8 cellular contexts compared by ENCODE assay signal in the genomic region with DNA sequence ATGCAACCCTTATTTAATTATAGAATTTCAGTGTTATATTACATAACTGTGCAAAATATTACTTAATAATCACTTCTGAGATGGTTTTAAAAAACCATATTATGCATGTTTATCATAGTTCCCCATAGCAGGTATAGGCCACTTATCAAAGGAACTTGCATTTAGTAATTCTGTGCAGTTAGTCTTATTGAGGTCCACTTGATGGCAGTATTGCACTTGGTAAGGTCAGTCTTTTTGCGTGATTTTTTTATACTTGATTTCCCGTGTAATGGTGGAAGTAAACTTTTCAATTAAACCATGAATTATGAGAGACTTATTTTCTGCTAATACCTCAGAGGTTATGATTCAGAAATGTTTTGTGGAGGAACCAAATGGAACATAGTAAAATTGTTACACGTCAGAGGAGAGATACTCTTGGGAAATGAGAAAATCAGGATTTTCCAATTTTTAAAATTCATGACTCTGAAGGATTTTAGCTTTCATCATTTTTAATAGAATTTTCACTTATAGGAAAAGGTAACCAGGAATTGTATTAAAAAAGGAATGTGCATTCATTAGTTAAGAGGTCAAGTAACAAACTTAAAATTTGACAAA.
DNase-seq lines count a peak whose midpoint lies in the region; ATAC-seq, FAIRE-seq and TF ChIP-seq lines count a peak whose summit lies in the region.

No MANE protein-coding gene starts in this region.

- H3K27ac ChIP-seq in heart right ventricle = no peak overlapping the region
- H3K27ac ChIP-seq in right cardiac atrium (ENCODE audit: low read length) = no peak overlapping the region
- H3K27ac ChIP-seq in MM.1S (ENCODE audit: low read length) = no peak overlapping the region

- ATAC-seq in heart right ventricle (no peak), right cardiac atrium (no peak), HG02938 (IDR thresholded peaks at IDR 0.05; ENCODE audit: unreplicated experiment) (no peak), HG03108 (IDR thresholded peaks at IDR 0.05; ENCODE audit: unreplicated experiment) (no peak), GM19397 (IDR thresholded peaks at IDR 0.05; ENCODE audit: unreplicated experiment) (no peak)

- H3K4me3 ChIP-seq in heart right ventricle (peak overlapping the region in 1 of 10 donors; percentile 30), right cardiac atrium (ENCODE audit: low read length) (no peak overlapping the region), MM.1S (ENCODE audit: low read length) (0 out of 2 replicates have a peak overlapping the region, but pooled peaks have one; percentile 16)

- DNase-seq in heart right ventricle (no peak), right cardiac atrium (no peak), MM.1S (peak; percentile 69), iPS DF 4.7 (ENCODE audit: extremely low read depth, low spot score) (peak; percentile 14)

- H3F3A ChIP-seq in MM.1S (ENCODE audit: insufficient read depth, low read length) = no peaks in the 10 kb centered on the region

- H3K36me3 ChIP-seq in heart right ventricle = no peaks in the 10 kb centered on the region
- no peaks in the 10 kb centered on the region for H3K36me3 ChIP-seq in MM.1S (replicated peaks; ENCODE audit: insufficient read depth, low read length)

- no peak overlapping the region for H3K9ac ChIP-seq in MM.1S (ENCODE audit: low read length)

- 21 to 24% methylated on average over 3 of the region's 3 CpGs for WGBS in heart right ventricle, 2 donors
- WGBS in right cardiac atrium = 16% methylated on average over 3 of the region's 3 CpGs

- no peaks in the 10 kb centered on the region for H4K20me1 ChIP-seq in MM.1S (ENCODE audit: insufficient read depth, low read length)

- FAIRE-seq in TTC549 (lab: Jason Lieb, UNC) = peak; percentile 79

- H3K9me3 ChIP-seq in heart right ventricle (no peaks in the 10 kb centered on the region), right cardiac atrium (ENCODE audit: control insufficient read depth, low read length) (no peaks in the 10 kb centered on the region), MM.1S (replicated peaks; ENCODE audit: insufficient read depth, low read length) (no peaks in the 10 kb centered on the region)

- TF ChIP-seq CTCF in heart right ventricle (IDR thresholded peaks at IDR 0.05) (peak in 7 of 9 donors; percentile 35 to 62 (median 50)), MM.1S (IDR thresholded peaks at IDR 0.05; ENCODE audit: low read length) (peak; percentile 72)

- H3K27me3 ChIP-seq in heart right ventricle = no peaks in the 10 kb centered on the region
- H3K27me3 ChIP-seq in right cardiac atrium (ENCODE audit: control insufficient read depth, insufficient read depth) = no peaks in the 10 kb centered on the region
- no peaks in the 10 kb centered on the region for H3K27me3 ChIP-seq in MM.1S (replicated peaks; ENCODE audit: insufficient read depth, low read length)

- no peaks in the 10 kb centered on the region for H3K4me1 ChIP-seq in heart right ventricle
- no peaks in the 10 kb centered on the region for H3K4me1 ChIP-seq in right cardiac atrium (ENCODE audit: control insufficient read depth, insufficient read depth, low read length)
- peaks cover 6% of the 10 kb centered on the region for H3K4me1 ChIP-seq in MM.1S (ENCODE audit: low read length)

- peak overlapping the region; percentile 22; the same call in 1 of the 2 replicates for H2AFZ ChIP-seq in MM.1S (ENCODE audit: low read length)

- intact Hi-C loops in heart right ventricle (cut with DNase I) = no loop called here
- intact Hi-C loops in right cardiac atrium (cut with DNase I) = no loop called here

- no peaks in the 10 kb centered on the region for H3K9me2 ChIP-seq in MM.1S (replicated peaks; ENCODE audit: insufficient read depth, low read length)

- no peaks in the 10 kb centered on the region for H3K79me2 ChIP-seq in MM.1S (ENCODE audit: low read length)

- peak overlapping the region; percentile 45 for H3K4me2 ChIP-seq in MM.1S (ENCODE audit: low read depth, low read length)

Comparison
In these comparisons a context has a peak if more than half of its experiments do, and no peak if none do; other contexts are left out.
1. DNase-seq: peak in MM.1S (single experiment) and iPS DF 4.7 (single experiment); none in heart right ventricle (0 of 2) and right cardiac atrium (0 of 3).